ENCODE assay signal across 2 cellular contexts in the genomic region with DNA sequence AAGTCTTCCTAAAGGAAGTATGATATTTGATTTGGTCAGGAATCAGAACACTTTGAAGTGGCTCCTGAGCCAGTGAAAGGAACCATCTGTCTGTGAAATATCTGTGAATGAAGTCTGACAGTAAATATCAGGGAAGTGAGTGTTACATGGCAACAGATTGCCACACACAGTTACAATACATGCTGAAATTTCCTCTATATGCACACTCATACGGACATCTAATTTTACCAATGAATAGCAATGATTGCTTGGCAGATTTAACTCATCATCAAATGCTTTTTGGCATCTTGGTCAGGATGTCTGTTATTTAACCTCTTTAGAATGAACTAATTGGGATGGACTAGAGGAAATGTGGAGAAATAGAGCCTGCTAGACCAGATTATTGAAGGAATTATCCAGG.
TF ChIP-seq lines count a peak whose summit lies in the region.

No MANE protein-coding gene starts in this region.

TF ChIP-seq in endothelial cell of umbilical vein, 7 proteins besides CTCF, POLR2A, EP300 and RAD21:
- TF ChIP-seq EZH2 (IDR thresholded peaks at IDR 0.05; ENCODE audit: borderline replicate concordance, low read depth, low read length, severe bottlenecking) (no peak), FOS (IDR thresholded peaks at IDR 0.05; ENCODE audit: borderline replicate concordance, insufficient read depth, low read length) (no peak), POLR2AphosphoS5 (IDR thresholded peaks at IDR 0.05; ENCODE audit: insufficient read depth, low read depth, low read length) (no peak), MYC (IDR thresholded peaks at IDR 0.05; ENCODE audit: low read depth, low read length) (no peak), JUN (IDR thresholded peaks at IDR 0.05; ENCODE audit: borderline replicate concordance, insufficient read depth, insufficient read length, low read depth) (no peak), GATA2 (IDR thresholded peaks at IDR 0.05; ENCODE audit: insufficient read depth, insufficient read length, low read depth, low read length) (no peak)
- TF ChIP-seq, protein P1, sequence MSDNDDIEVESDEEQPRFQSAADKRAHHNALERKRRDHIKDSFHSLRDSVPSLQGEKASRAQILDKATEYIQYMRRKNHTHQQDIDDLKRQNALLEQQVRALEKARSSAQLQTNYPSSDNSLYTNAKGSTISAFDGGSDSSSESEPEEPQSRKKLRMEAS (IDR thresholded peaks at IDR 0.05; ENCODE audit: insufficient read depth, insufficient read length) = no peak

TF ChIP-seq in HepG2, 621 proteins besides CTCF, POLR2A, EP300 and RAD21:
- TF ChIP-seq TAF15 (IDR thresholded peaks at IDR 0.05; ENCODE audit: low read depth, low read length, poor library complexity, severe bottlenecking) = no peak
- TF ChIP-seq NFATC3 (CRISPR knock-in tag; IDR thresholded peaks at IDR 0.05) = no peak
- no peak for TF ChIP-seq MATR3 (CRISPR knock-in tag; IDR thresholded peaks at IDR 0.05)
- no peak for TF ChIP-seq ZNF850 (CRISPR knock-in tag; conservative IDR thresholded peaks at IDR 0.05)
- no peak for TF ChIP-seq GTF2F1 (IDR thresholded peaks at IDR 0.05; ENCODE audit: low read length)
- TF ChIP-seq, protein P2, sequence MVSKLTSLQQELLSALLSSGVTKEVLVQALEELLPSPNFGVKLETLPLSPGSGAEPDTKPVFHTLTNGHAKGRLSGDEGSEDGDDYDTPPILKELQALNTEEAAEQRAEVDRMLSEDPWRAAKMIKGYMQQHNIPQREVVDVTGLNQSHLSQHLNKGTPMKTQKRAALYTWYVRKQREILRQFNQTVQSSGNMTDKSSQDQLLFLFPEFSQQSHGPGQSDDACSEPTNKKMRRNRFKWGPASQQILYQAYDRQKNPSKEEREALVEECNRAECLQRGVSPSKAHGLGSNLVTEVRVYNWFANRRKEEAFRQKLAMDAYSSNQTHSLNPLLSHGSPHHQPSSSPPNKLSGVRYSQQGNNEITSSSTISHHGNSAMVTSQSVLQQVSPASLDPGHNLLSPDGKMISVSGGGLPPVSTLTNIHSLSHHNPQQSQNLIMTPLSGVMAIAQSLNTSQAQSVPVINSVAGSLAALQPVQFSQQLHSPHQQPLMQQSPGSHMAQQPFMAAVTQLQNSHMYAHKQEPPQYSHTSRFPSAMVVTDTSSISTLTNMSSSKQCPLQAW (CRISPR knock-in tag; IDR thresholded peaks at IDR 0.05) = no peak
- TF ChIP-seq, protein P3, sequence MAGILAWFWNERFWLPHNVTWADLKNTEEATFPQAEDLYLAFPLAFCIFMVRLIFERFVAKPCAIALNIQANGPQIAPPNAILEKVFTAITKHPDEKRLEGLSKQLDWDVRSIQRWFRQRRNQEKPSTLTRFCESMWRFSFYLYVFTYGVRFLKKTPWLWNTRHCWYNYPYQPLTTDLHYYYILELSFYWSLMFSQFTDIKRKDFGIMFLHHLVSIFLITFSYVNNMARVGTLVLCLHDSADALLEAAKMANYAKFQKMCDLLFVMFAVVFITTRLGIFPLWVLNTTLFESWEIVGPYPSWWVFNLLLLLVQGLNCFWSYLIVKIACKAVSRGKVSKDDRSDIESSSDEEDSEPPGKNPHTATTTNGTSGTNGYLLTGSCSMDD (CRISPR knock-in tag; IDR thresholded peaks at IDR 0.05) = no peak
- no peak for TF ChIP-seq ZNF326 (CRISPR knock-in tag; IDR thresholded peaks at IDR 0.05; ENCODE audit: borderline replicate concordance)
- no peak for TF ChIP-seq SRY (CRISPR knock-in tag; IDR thresholded peaks at IDR 0.05)
- TF ChIP-seq IRF2 (CRISPR knock-in tag; IDR thresholded peaks at IDR 0.05) = no peak
- no peak for TF ChIP-seq SMC3 (IDR thresholded peaks at IDR 0.05; ENCODE audit: low read length)
- TF ChIP-seq TCF12 (IDR thresholded peaks at IDR 0.05) = no peak
- TF ChIP-seq TCF12 (CRISPR knock-in tag; IDR thresholded peaks at IDR 0.05) = no peak
- TF ChIP-seq, protein P4, sequence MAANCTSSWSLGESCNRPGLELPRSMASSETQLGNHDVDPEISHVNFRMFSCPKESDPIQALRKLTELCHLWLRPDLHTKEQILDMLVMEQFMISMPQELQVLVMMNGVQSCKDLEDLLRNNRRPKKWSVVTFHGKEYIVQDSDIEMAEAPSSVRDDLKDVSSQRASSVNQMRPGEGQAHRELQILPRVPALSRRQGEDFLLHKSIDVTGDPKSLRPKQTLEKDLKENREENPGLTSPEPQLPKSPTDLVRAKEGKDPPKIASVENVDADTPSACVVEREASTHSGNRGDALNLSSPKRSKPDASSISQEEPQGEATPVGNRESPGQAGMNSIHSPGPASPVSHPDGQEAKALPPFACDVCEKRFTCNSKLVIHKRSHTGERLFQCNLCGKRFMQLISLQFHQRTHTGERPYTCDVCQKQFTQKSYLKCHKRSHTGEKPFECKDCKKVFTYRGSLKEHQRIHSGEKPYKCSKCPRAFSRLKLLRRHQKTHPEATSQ (CRISPR knock-in tag; IDR thresholded peaks at IDR 0.05; ENCODE audit: borderline replicate concordance) = no peak
- TF ChIP-seq HNRNPUL1 (IDR thresholded peaks at IDR 0.05; ENCODE audit: low read depth, low read length) = no peak
- no peak for TF ChIP-seq FOXO1 (CRISPR knock-in tag; IDR thresholded peaks at IDR 0.05)
- no peak for TF ChIP-seq ETV5 (CRISPR knock-in tag; IDR thresholded peaks at IDR 0.05; ENCODE audit: borderline replicate concordance)
- TF ChIP-seq ZNF34 (CRISPR knock-in tag; IDR thresholded peaks at IDR 0.05; ENCODE audit: borderline replicate concordance) = no peak
- TF ChIP-seq, protein P5, sequence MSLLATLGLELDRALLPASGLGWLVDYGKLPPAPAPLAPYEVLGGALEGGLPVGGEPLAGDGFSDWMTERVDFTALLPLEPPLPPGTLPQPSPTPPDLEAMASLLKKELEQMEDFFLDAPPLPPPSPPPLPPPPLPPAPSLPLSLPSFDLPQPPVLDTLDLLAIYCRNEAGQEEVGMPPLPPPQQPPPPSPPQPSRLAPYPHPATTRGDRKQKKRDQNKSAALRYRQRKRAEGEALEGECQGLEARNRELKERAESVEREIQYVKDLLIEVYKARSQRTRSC (CRISPR knock-in tag; IDR thresholded peaks at IDR 0.05; ENCODE audit: low read depth) = no peak
